In genomic region chr1:8423134-8423701, GRCh38 we compare ENCODE assay signal across 9 cellular contexts.
DNase-seq lines count a peak whose midpoint lies in the region; ATAC-seq, FAIRE-seq and TF ChIP-seq lines count a peak whose summit lies in the region.
"Had no signal": no experiment of that assay in that cellular context is flagged by ENCODE, and none has a peak within 500 bp of the region (broad histone marks: within the 10 kb centered on the region; RNA-seq: fewer than 3 reads in every experiment).

No MANE protein-coding gene starts in this region.

- H3K4me3 Mint-ChIP-seq in GM23338 = no peak overlapping the region

- H3K36me3 ChIP-seq in GM23338 (ENCODE audit: insufficient read depth) = no peaks in the 10 kb centered on the region
- H3K36me3 ChIP-seq in SK-N-MC (ENCODE audit: insufficient read depth, low read length) = peaks cover 11% of the 10 kb centered on the region; the same call in 1 of the 2 replicates
- peaks cover under 1 to 14% of the 10 kb centered on the region in 2 experiments; a peak in 3 of 4 replicates for H3K36me3 ChIP-seq in GM12878 (ENCODE audit: control insufficient read depth in 2 of 2, insufficient read depth in 2 of 2, low read length in 1 of 2)

- H3K4me3 ChIP-seq in GM23338 (peak overlapping the region; percentile 78), SK-N-MC (peak overlapping the region; percentile 91), GM12878 (peak overlapping the region; percentile 79)

- H3K9me3 ChIP-seq in SK-N-MC (ENCODE audit: low read depth, low read length) = no peaks in the 10 kb centered on the region
- H3K9me3 ChIP-seq in GM12878 (replicated peaks; ENCODE audit: control insufficient read depth, insufficient read depth, low read length) = no peaks in the 10 kb centered on the region

- ATAC-seq in GM23338 (peak; percentile 1; the same call in 2 of the 3 replicates), GM12878 (peak; percentile 6; the same call in 2 of the 3 replicates), left lobe of liver (peak; percentile 25), GM21723 (IDR thresholded peaks at IDR 0.05; ENCODE audit: unreplicated experiment) (no peak)

- H3K27me3 Mint-ChIP-seq in GM23338 (ENCODE audit: insufficient read depth, low read depth, poor library complexity) = peaks cover 16% of the 10 kb centered on the region
- H3K27me3 Mint-ChIP-seq: activated naive CD8-positive, alpha-beta T cell had no signal

- peaks cover 9% of the 10 kb centered on the region; the same call in 1 of the 2 replicates for H3F3A ChIP-seq in GM23338 (replicated peaks; ENCODE audit: low read depth)

- H3K9me2 ChIP-seq in GM23338 (ENCODE audit: insufficient read depth) = peaks cover 4% of the 10 kb centered on the region; the same call in 1 of the 2 replicates

- H3K4me2 ChIP-seq in GM23338 (peak overlapping the region; percentile 93), GM12878 (ENCODE audit: control insufficient read depth, insufficient read depth) (peak overlapping the region; percentile 92)

- no peak for FAIRE-seq in GM12878 (lab: Jason Lieb, UNC)

- H3K4me1 Mint-ChIP-seq in GM23338 = peaks cover 32% of the 10 kb centered on the region

- peak overlapping the region; percentile 5 for H3K27ac ChIP-seq in GM23338 (ENCODE audit: low read depth)
- H3K27ac ChIP-seq in SK-N-MC = peak overlapping the region; percentile 65
- H3K27ac ChIP-seq in GM12878 (ENCODE audit: control insufficient read depth, insufficient read depth) = peak overlapping the region; percentile 79

- peaks cover 31% of the 10 kb centered on the region for H4K20me1 ChIP-seq in GM23338 (replicated peaks; ENCODE audit: insufficient read depth)
- H4K20me1 ChIP-seq in GM12878 (ENCODE audit: control insufficient read depth, insufficient read depth) = 0 out of 2 replicates have a peak, but pooled peaks cover 2% of the 10 kb centered on the region

- CTCF ChIA-PET in GM12878 (lab: Yijun Ruan, JAX) = interaction anchor here (1.7 to 1.9 kb wide), 2 partner anchors 50 to 102 kb away, joined by 5 read pairs; no protein-coding TSS in a partner anchor

- peaks cover 58% of the 10 kb centered on the region for H3K4me1 ChIP-seq in GM23338 (ENCODE audit: insufficient read depth)
- H3K4me1 ChIP-seq in GM12878 (ENCODE audit: control insufficient read depth, insufficient read depth, low read length) = peaks cover 32% of the 10 kb centered on the region

- RAD21 ChIA-PET in GM12878 (lab: Charles Lee; ENCODE audit: unreplicated experiment) = interaction anchor here (1.2 kb wide), 1 partner anchor 110 kb away, joined by 3 read pairs; no protein-coding TSS in a partner anchor

- peaks cover 2% of the 10 kb centered on the region; the same call in 1 of the 3 replicates for H3K36me3 Mint-ChIP-seq in GM23338 (ENCODE audit: low read depth)

- no TSS peak for BruUV-seq in GM12878 (replicated peaks; lab: Mats Ljungman, UMichigan)

- H3K9ac ChIP-seq in SK-N-MC (ENCODE audit: insufficient read length) (peak overlapping the region; percentile 85), GM12878 (ENCODE audit: control insufficient read depth, insufficient read depth, low read length) (peak overlapping the region; percentile 88)

- H3K27me3 ChIP-seq in GM23338 (ENCODE audit: insufficient read depth) (no peaks in the 10 kb centered on the region), GM12878 (replicated peaks in 1 of 2; ENCODE audit: control insufficient read depth in 2 of 2, insufficient read depth in 2 of 2, low read length in 1 of 2) (no peaks in the 10 kb centered on the region)

- TF ChIP-seq CTCF in GM23338 (conservative IDR thresholded peaks at IDR 0.05; ENCODE audit: low read depth in 2 of 2) (no peak), GM12878 (IDR thresholded peaks at IDR 0.05 in 2 of 3, conservative IDR thresholded peaks at IDR 0.05 in 1 of 3; ENCODE audit: control insufficient read depth in 2 of 3, extremely low read depth in 1 of 3, insufficient read depth in 1 of 3, low read depth in 3 of 3, low read length in 3 of 3) (no peak)

- TF ChIP-seq RAD21 in GM12878 (IDR thresholded peaks at IDR 0.05; ENCODE audit: insufficient read depth, low read depth, low read length) = no peak

- H3K9me3 Mint-ChIP-seq in GM23338 = no peaks in the 10 kb centered on the region; the same call in 2 of the 3 replicates

- POLR2A ChIA-PET in GM12878 (lab: Charles Lee) = no interaction called here

- SMC1A ChIA-PET in GM12878 (lab: Charles Lee; ENCODE audit: uncharacterized antibody, unreplicated experiment) = interaction anchor here (1.0 to 5.3 kb wide), 6 partner anchors 8 to 244 kb away, joined by 3 to 29 read pairs (median 4); no protein-coding TSS in a partner anchor

- TF ChIP-seq POLR2A in GM12878 (IDR thresholded peaks at IDR 0.05; ENCODE audit: low read depth, low read length) = no peak

- in situ Hi-C loops in GM12878 (cut with MboI) = no loop called here

- WGBS in GM12878 (ENCODE audit: insufficient coverage, insufficient replicate concordance, low lambda C conversion rate, missing lambda C conversion rate) = under 1% methylated on average over 24 of the region's 38 CpGs

- H3K27ac Mint-ChIP-seq in GM23338 = peak overlapping the region; percentile 93

- TF ChIP-seq EP300 in GM12878 (IDR thresholded peaks at IDR 0.05; ENCODE audit: borderline replicate concordance in 1 of 2, control insufficient read depth in 1 of 2, low read depth in 2 of 2, low read length in 2 of 2) = no peak

- intact Hi-C loops in GM12878 (cut with micrococcal nuclease; ENCODE audit: unreplicated experiment) = loop anchor here (10.0 kb wide), 1 partner anchor 102 kb away; no protein-coding TSS in a partner anchor

- no peak overlapping the region for H2AFZ ChIP-seq in GM23338
- H2AFZ ChIP-seq in GM12878 (ENCODE audit: control insufficient read depth, low read depth, low read length) = no peak overlapping the region; the same call in 1 of the 2 replicates

- H3K79me2 ChIP-seq in GM23338 (replicated peaks; ENCODE audit: insufficient read depth) = peaks cover 64% of the 10 kb centered on the region
- H3K79me2 ChIP-seq in GM12878 (ENCODE audit: control insufficient read depth, insufficient read depth, low read length) = peaks cover 22% of the 10 kb centered on the region

- DNase-seq in GM23338 (ENCODE audit: low spot score) (peak; percentile 30), SK-N-MC (ENCODE audit: low read depth, low spot score) (no peak), GM12878 (ENCODE audit: low read depth, low spot score) (no peak), left lobe of liver (ENCODE audit: low spot score) (peak; percentile 68), SIG-M5 (lab: John Stamatoyannopoulos, UW) (no peak), UCSD-AML1 (lab: John Stamatoyannopoulos, UW; ENCODE audit: unreplicated experiment) (no peak)
- peak; percentile 60 for DNase-seq in stimulated activated CD8-positive, alpha-beta memory T cell treated with anti-CD3 and anti-CD28 coated beads, Interleukin-4, amount 100 ng/mL, for 48 hours

TF ChIP-seq in GM23338, 12 proteins besides CTCF, POLR2A, EP300 and RAD21:
- no peak for TF ChIP-seq CREB1 (CRISPR knock-in tag; IDR thresholded peaks at IDR 0.05; ENCODE audit: low read depth)
- TF ChIP-seq STAT1 (IDR thresholded peaks at IDR 0.05; ENCODE audit: unreplicated experiment) = no peak

TF ChIP-seq in GM12878, 131 proteins besides CTCF, POLR2A, EP300 and RAD21 (continues in another document):
- TF ChIP-seq CREB1 (IDR thresholded peaks at IDR 0.05; ENCODE audit: low read depth) = no peak
- no peak for TF ChIP-seq ZNF622 (IDR thresholded peaks at IDR 0.05)
- 0 out of 2 replicates have a peak, but pooled peaks have one; percentile 5 for TF ChIP-seq IKZF1 (conservative IDR thresholded peaks at IDR 0.05)
- TF ChIP-seq YY1 (IDR thresholded peaks at IDR 0.05; ENCODE audit: low read depth, low read length) = peak; percentile 9; the same call in 1 of the 2 replicates
- TF ChIP-seq EED (IDR thresholded peaks at IDR 0.05; ENCODE audit: low read depth) = no peak
- 0 out of 2 replicates have a peak, but pooled peaks have one; percentile 2 for TF ChIP-seq SPI1 (IDR thresholded peaks at IDR 0.05; ENCODE audit: borderline replicate concordance, insufficient read depth, low read depth, low read length)
- peak; percentile 21; the same call in 1 of the 2 replicates for TF ChIP-seq PKNOX1 (IDR thresholded peaks at IDR 0.05)
- no peak for TF ChIP-seq HDAC6 (IDR thresholded peaks at IDR 0.05; ENCODE audit: unreplicated experiment)
- TF ChIP-seq JUNB (IDR thresholded peaks at IDR 0.05) = no peak
- no peak for TF ChIP-seq PML (IDR thresholded peaks at IDR 0.05; ENCODE audit: low read length)
- 0 out of 2 replicates have a peak, but pooled peaks have one; percentile 4 for TF ChIP-seq DPF2 (IDR thresholded peaks at IDR 0.05)
- no peak for TF ChIP-seq CHD2 (IDR thresholded peaks at IDR 0.05; ENCODE audit: borderline replicate concordance, low read depth, low read length)
- no peak for TF ChIP-seq HCFC1 (IDR thresholded peaks at IDR 0.05; ENCODE audit: low read length)
- TF ChIP-seq, protein P1, sequence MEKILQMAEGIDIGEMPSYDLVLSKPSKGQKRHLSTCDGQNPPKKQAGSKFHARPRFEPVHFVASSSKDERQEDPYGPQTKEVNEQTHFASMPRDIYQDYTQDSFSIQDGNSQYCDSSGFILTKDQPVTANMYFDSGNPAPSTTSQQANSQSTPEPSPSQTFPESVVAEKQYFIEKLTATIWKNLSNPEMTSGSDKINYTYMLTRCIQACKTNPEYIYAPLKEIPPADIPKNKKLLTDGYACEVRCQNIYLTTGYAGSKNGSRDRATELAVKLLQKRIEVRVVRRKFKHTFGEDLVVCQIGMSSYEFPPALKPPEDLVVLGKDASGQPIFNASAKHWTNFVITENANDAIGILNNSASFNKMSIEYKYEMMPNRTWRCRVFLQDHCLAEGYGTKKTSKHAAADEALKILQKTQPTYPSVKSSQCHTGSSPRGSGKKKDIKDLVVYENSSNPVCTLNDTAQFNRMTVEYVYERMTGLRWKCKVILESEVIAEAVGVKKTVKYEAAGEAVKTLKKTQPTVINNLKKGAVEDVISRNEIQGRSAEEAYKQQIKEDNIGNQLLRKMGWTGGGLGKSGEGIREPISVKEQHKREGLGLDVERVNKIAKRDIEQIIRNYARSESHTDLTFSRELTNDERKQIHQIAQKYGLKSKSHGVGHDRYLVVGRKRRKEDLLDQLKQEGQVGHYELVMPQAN (conservative IDR thresholded peaks at IDR 0.05) = 0 out of 2 replicates have a peak, but pooled peaks have one; percentile 42
- 0 out of 2 replicates have a peak, but pooled peaks have one; percentile 1 for TF ChIP-seq GATAD2B (conservative IDR thresholded peaks at IDR 0.05; ENCODE audit: low read depth)

Comparison
In these comparisons a context has a peak if more than half of its experiments do, and no peak if none do; other contexts are left out.
1. DNase-seq: peak in GM23338 (single experiment), left lobe of liver (single experiment) and stimulated activated CD8-positive, alpha-beta memory T cell treated with anti-CD3 and anti-CD28 coated beads, Interleukin-4, amount 100 ng/mL, for 48 hours (single experiment); none in SK-N-MC (single experiment), GM12878 (single experiment), SIG-M5 (single experiment) and UCSD-AML1 (single experiment).
2. H3K27ac ChIP-seq: peak in every context shown above with its lines; median percentile 79 in GM12878; 65 in SK-N-MC; 5 in GM23338.
3. Peak in every context shown above with its lines, with median percentiles within 50 percentile points of each other: H3K4me3 ChIP-seq.